In the genomic region with DNA sequence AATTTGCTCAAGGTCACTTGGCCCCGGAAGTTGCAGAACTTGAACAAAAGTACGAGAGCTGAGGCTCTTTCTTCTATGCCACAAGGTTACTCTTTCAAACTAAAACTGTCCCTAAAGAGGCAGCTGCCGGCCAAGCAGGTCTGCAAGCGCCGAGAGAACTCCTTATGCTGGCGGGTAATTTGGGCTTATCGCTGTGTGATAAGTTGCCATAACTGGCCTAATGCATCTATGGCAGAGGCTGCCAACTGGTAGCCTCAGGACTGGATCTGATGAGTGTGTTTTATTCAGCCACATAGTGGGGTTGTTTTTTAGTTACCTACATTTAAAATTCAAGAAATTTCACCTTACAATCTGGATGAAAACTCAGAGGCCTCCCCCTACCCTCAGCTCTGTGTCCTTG, we compare ENCODE assay signal across 15 cellular contexts.
DNase-seq lines count a peak whose midpoint lies in the region; ATAC-seq and TF ChIP-seq lines count a peak whose summit lies in the region.
"Had no signal": no experiment of that assay in that cellular context is flagged by ENCODE, and none has a peak within 500 bp of the region (broad histone marks: within the 10 kb centered on the region; RNA-seq: fewer than 3 reads in every experiment).

No MANE protein-coding gene starts in this region.

- H3K9me2 ChIP-seq in GM23248 (ENCODE audit: insufficient read depth) = no peaks in the 10 kb centered on the region

- H3K9me3 ChIP-seq in right atrium auricular region (no peaks in the 10 kb centered on the region), GM23248 (ENCODE audit: low read depth) (no peaks in the 10 kb centered on the region), heart left ventricle (no peaks in the 10 kb centered on the region), osteoblast (ENCODE audit: low read depth, low read length) (no peaks in the 10 kb centered on the region), esophagus squamous epithelium (no peaks in the 10 kb centered on the region)
- H3K9me3 ChIP-seq: HAP-1 had no signal

- H3K36me3 ChIP-seq in right atrium auricular region (no peaks in the 10 kb centered on the region), GM23248 (ENCODE audit: low read depth) (no peaks in the 10 kb centered on the region), heart left ventricle (no peaks in the 10 kb centered on the region), osteoblast (ENCODE audit: insufficient read depth, low read length) (no peaks in the 10 kb centered on the region), esophagus squamous epithelium (no peaks in the 10 kb centered on the region)
- H3K36me3 ChIP-seq: HAP-1 had no signal

- H3K4me1 ChIP-seq in right atrium auricular region = peaks cover 0 to 46% of the 10 kb centered on the region in 2 donors
- H3K4me1 ChIP-seq in GM23248 (ENCODE audit: insufficient read depth) = peaks cover 55% of the 10 kb centered on the region
- H3K4me1 ChIP-seq in heart left ventricle = peaks cover 0 to 47% (median 31%) of the 10 kb centered on the region in 12 donors
- H3K4me1 ChIP-seq in osteoblast (ENCODE audit: insufficient read depth, low read length) = peaks cover 55% of the 10 kb centered on the region
- peaks cover 0 to 10% (median 0%) of the 10 kb centered on the region in 3 donors for H3K4me1 ChIP-seq in esophagus squamous epithelium
- H3K4me1 ChIP-seq: HAP-1 had no signal

- H3F3A ChIP-seq in GM23248 (ENCODE audit: insufficient read depth) = peaks cover 51% of the 10 kb centered on the region

- no peaks in the 10 kb centered on the region for H3K27me3 ChIP-seq in right atrium auricular region
- H3K27me3 ChIP-seq in GM23248 (replicated peaks; ENCODE audit: insufficient read depth) = no peaks in the 10 kb centered on the region
- H3K27me3 ChIP-seq in heart left ventricle = no peaks in the 10 kb centered on the region
- no peaks in the 10 kb centered on the region for H3K27me3 ChIP-seq in osteoblast (ENCODE audit: insufficient read depth, low read length)
- H3K27me3 ChIP-seq in esophagus squamous epithelium = peaks cover 0 to 2% (median 0%) of the 10 kb centered on the region in 4 donors

- H3K27ac ChIP-seq in right atrium auricular region = peak overlapping the region in 1 of 2 donors; percentile 11
- no peak overlapping the region for H3K27ac ChIP-seq in GM23248
- H3K27ac ChIP-seq in heart left ventricle = peak overlapping the region in 5 of 12 donors; percentile 20 to 72 (median 66)
- peak overlapping the region; percentile 94 for H3K27ac ChIP-seq in osteoblast (ENCODE audit: low read depth, low read length)
- no peak overlapping the region for H3K27ac ChIP-seq in esophagus squamous epithelium
- H3K27ac ChIP-seq: C4-2B had no signal

- intact Hi-C loops in Right ventricle myocardium inferior (cut with DNase I) (no loop called here), heart left ventricle (cut with DNase I) (no loop called here), esophagus squamous epithelium (cut with DNase I) (no loop called here)

- in situ Hi-C loops in GM23248 (cut with MboI) = no loop called here

- H3K4me2 ChIP-seq in GM23248 (ENCODE audit: unreplicated experiment) (peak overlapping the region; percentile 80), osteoblast (ENCODE audit: insufficient read depth, low read length) (no peak overlapping the region)

- WGBS in GM23248 (ENCODE audit: low coverage in 1 of 2, low lambda C conversion rate in 2 of 2, missing lambda C conversion rate in 2 of 2), 2 experiments = 95 to 97% methylated on average over 7 of the region's 7 CpGs
- WGBS in heart left ventricle, 4 donors = 40 to 60% (median 53%) methylated on average over 7 of the region's 7 CpGs
- 68 to 83% methylated on average over 7 of the region's 7 CpGs for WGBS in esophagus squamous epithelium, 2 donors

- no peak for DNase-seq in Right ventricle myocardium inferior (ENCODE audit: missing footprints)
- no peak for DNase-seq in right atrium auricular region (ENCODE audit: low spot score)
- DNase-seq in GM23248 = no peak
- DNase-seq in heart left ventricle = peak in 2 of 5 donors; percentile 33 to 47
- DNase-seq in osteoblast (ENCODE audit: insufficient read length, low spot score, missing footprints) = no peak
- no peak for DNase-seq in esophagus squamous epithelium (lab: John Stamatoyannopoulos, UW)
- DNase-seq in EL = no peak
- DNase-seq: ACHN; CD4-positive, alpha-beta memory T cell; COR-L47; DMS153; GDM1 had no signal

- H3K4me3 ChIP-seq in right atrium auricular region = no peak overlapping the region
- H3K4me3 ChIP-seq in GM23248 = no peak overlapping the region
- no peak overlapping the region for H3K4me3 ChIP-seq in heart left ventricle
- H3K4me3 ChIP-seq in osteoblast (ENCODE audit: insufficient read depth, low read length) = no peak overlapping the region
- no peak overlapping the region for H3K4me3 ChIP-seq in esophagus squamous epithelium
- H3K4me3 ChIP-seq: HAP-1 had no signal

- H3K79me2 ChIP-seq in GM23248 (ENCODE audit: insufficient read depth) (no peaks in the 10 kb centered on the region), osteoblast (ENCODE audit: insufficient read depth, low read length) (no peaks in the 10 kb centered on the region)

- no peak for TF ChIP-seq POLR2A in heart left ventricle (IDR thresholded peaks at IDR 0.05)
- TF ChIP-seq POLR2A in esophagus squamous epithelium (IDR thresholded peaks at IDR 0.05) = no peak

- no peak overlapping the region for H3K9ac ChIP-seq in GM23248

- TF ChIP-seq CTCF in right atrium auricular region (IDR thresholded peaks at IDR 0.05) = no peak
- no peak for TF ChIP-seq CTCF in heart left ventricle (IDR thresholded peaks at IDR 0.05)
- TF ChIP-seq CTCF in osteoblast (IDR thresholded peaks at IDR 0.05; ENCODE audit: extremely low read depth, low read depth, low read length) = no peak
- TF ChIP-seq CTCF in esophagus squamous epithelium (IDR thresholded peaks at IDR 0.05) = no peak

- ATAC-seq in Right ventricle myocardium inferior (peak; percentile 30), heart left ventricle (peak; percentile 21 to 46 (median 26)), HG02763 (IDR thresholded peaks at IDR 0.05; ENCODE audit: unreplicated experiment) (no peak)

- H4K20me1 ChIP-seq in GM23248 (ENCODE audit: insufficient read depth) (no peaks in the 10 kb centered on the region), osteoblast (ENCODE audit: insufficient read depth, low read length) (no peaks in the 10 kb centered on the region)

- H2AFZ ChIP-seq in GM23248 (peak overlapping the region; percentile 24; the same call in 1 of the 2 replicates), osteoblast (ENCODE audit: low read length) (no peak overlapping the region)
